25 cellular contexts compared by ENCODE assay signal in the genomic region with DNA sequence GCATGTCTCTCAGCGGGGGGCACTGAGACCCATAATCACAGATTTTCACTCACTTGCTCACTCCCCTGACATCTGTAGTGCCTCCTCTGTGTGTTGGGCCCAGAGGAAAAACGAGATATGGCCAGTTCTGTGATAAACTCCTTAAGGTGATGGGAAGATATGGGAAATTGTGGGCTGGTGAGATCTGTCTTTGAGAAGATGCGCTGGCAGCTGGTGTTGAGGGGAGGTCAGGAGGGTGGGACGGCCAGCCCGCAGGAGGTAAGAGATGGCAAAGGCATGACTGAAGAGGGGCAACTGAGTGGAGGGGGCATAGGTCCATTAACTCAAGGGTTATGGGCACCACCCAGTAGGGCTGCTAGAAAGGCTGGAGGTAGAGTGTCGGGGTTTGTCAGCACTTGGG.
"Had no signal": no experiment of that assay in that cellular context is flagged by ENCODE, and none has a peak within 500 bp of the region (broad histone marks: within the 10 kb centered on the region; RNA-seq: fewer than 3 reads in every experiment).

No MANE protein-coding gene starts in this region.

- H3K4me3 ChIP-seq: breast epithelium had no signal

- H3K27me3 ChIP-seq: breast epithelium had no signal

- ATAC-seq: activated T-cell treated with anti-CD3 and anti-CD28 coated beads, Interleukin-2, amount 50 U/mL, for 4 hours had no signal

- FAIRE-seq: TTC549 had no signal

- H3K27ac ChIP-seq: breast epithelium had no signal

- H3K9me3 Mint-ChIP-seq: activated B cell treated with CpG ODN at 0.5 μM for 24 hours; activated CD4-positive, alpha-beta T cell treated with anti-CD3 and anti-CD28 coated beads, Interleukin-2, amount 10 ng/mL, durations not matched to agents 24 days and 14 days; activated naive CD4-positive, alpha-beta T cell treated with anti-CD3 and anti-CD28 coated beads, Interleukin-2, amount 50 U/mL, for 24 hours; activated T-cell treated with anti-CD3 and anti-CD28 coated beads, Interleukin-2, amount 50 U/mL, for 4 hours had no signal

- H3K27me3 Mint-ChIP-seq: activated B cell treated with CpG ODN at 0.5 μM for 24 hours; activated CD4-positive, alpha-beta T cell treated with anti-CD3 and anti-CD28 coated beads, Interleukin-2, amount 10 ng/mL, durations not matched to agents 24 days and 14 days; activated naive CD4-positive, alpha-beta T cell treated with anti-CD3 and anti-CD28 coated beads, Interleukin-2, amount 50 U/mL, for 24 hours had no signal

- DNase-seq: activated B cell treated with CpG ODN at 0.5 μM for 24 hours; activated CD4-positive, alpha-beta T cell treated with anti-CD3 and anti-CD28 coated beads for 1 hour; activated CD4-positive, alpha-beta T cell treated with anti-CD3 and anti-CD28 coated beads, Interleukin-2, amount 10 ng/mL, durations not matched to agents 24 days and 14 days; activated CD4-positive, alpha-beta T cell treated with anti-CD3 and anti-CD28 coated beads, Interleukin-2, amount 50 U/mL, for 48 hours; activated CD8-positive, alpha-beta memory T cell treated with anti-CD3 and anti-CD28 coated beads for 24 hours; activated gamma-delta T cell treated with Interleukin-2 at 50 U/mL for 16 hours; activated T-cell treated with anti-CD3 and anti-CD28 coated beads, Interleukin-2, amount 50 U/mL, for 4 hours; aorta; central memory CD4-positive, alpha-beta T cell; KG1; NCI-H1092; NCI-H1417; NCI-H1694; NCI-H2029; NCI-H2107; NCI-H2171 treated with DMSO at 0.1 percent for 48 hours; NCI-H226; NCI-H526; NCI-H774; SIG-M5; T-helper 2 cell; T1000 had no signal

- H3K27ac Mint-ChIP-seq: activated CD4-positive, alpha-beta T cell treated with anti-CD3 and anti-CD28 coated beads, Interleukin-2, amount 10 ng/mL, durations not matched to agents 24 days and 14 days; activated naive CD4-positive, alpha-beta T cell treated with anti-CD3 and anti-CD28 coated beads, Interleukin-2, amount 50 U/mL, for 24 hours had no signal

- H3K4me3 Mint-ChIP-seq: activated B cell treated with CpG ODN at 0.5 μM for 24 hours; activated CD4-positive, alpha-beta T cell treated with anti-CD3 and anti-CD28 coated beads, Interleukin-2, amount 10 ng/mL, durations not matched to agents 24 days and 14 days; activated naive CD4-positive, alpha-beta T cell treated with anti-CD3 and anti-CD28 coated beads, Interleukin-2, amount 50 U/mL, for 24 hours; activated T-cell treated with anti-CD3 and anti-CD28 coated beads, Interleukin-2, amount 50 U/mL, for 4 hours had no signal

- H3K4me1 Mint-ChIP-seq: activated B cell treated with CpG ODN at 0.5 μM for 24 hours; activated CD4-positive, alpha-beta T cell treated with anti-CD3 and anti-CD28 coated beads, Interleukin-2, amount 10 ng/mL, durations not matched to agents 24 days and 14 days; activated naive CD4-positive, alpha-beta T cell treated with anti-CD3 and anti-CD28 coated beads, Interleukin-2, amount 50 U/mL, for 24 hours had no signal
